In genomic region chr15:23574742-23575141, GRCh38 we compare ENCODE assay signal across 1 cellular context.
TF ChIP-seq lines count a peak whose summit lies in the region.

No MANE protein-coding gene starts in this region.

TF ChIP-seq in K562, 482 proteins besides CTCF, POLR2A, EP300 and RAD21 (continued from another document):
- TF ChIP-seq E4F1 (CRISPR knock-in tag; IDR thresholded peaks at IDR 0.05; ENCODE audit: borderline replicate concordance): no peak
